In genomic region chr5:122458278-122458872, GRCh38 we compare ENCODE assay signal across 8 cellular contexts.
DNase-seq lines count a peak whose midpoint lies in the region; ATAC-seq and TF ChIP-seq lines count a peak whose summit lies in the region.

No MANE protein-coding gene starts in this region.

- DNase-seq in activated CD8-positive, alpha-beta T cell treated with anti-CD3 and anti-CD28 coated beads for 36 hours, result peak; percentile 10
- DNase-seq in activated CD8-positive, alpha-beta T cell treated with anti-CD3 and anti-CD28 coated beads, Interleukin-2, amount 10 ng/mL, durations not matched to agents 7 days and 5 days, result no peak
- DNase-seq in NCI-H526 treated with DMSO at 0.1 percent for 48 hours (lab: John Stamatoyannopoulos, UW) (peak; percentile 1), fibroblast of mammary gland (ENCODE audit: low read depth) (peak; percentile 33), NK-92 (lab: John Stamatoyannopoulos, UW; ENCODE audit: unreplicated experiment) (no peak), HK-2 (ENCODE audit: unreplicated experiment) (no peak), omental fat pad (ENCODE audit: low spot score) (no peak)

- intact Hi-C loops in activated CD8-positive, alpha-beta T cell treated with anti-CD3 and anti-CD28 coated beads for 36 hours (cut with micrococcal nuclease), result no loop called here

- H3K4me1 Mint-ChIP-seq in activated CD8-positive, alpha-beta T cell treated with anti-CD3 and anti-CD28 coated beads for 36 hours (ENCODE audit: low read depth), result no peaks in the 10 kb centered on the region
- no peaks in the 10 kb centered on the region for H3K4me1 Mint-ChIP-seq in activated CD8-positive, alpha-beta T cell treated with anti-CD3 and anti-CD28 coated beads, Interleukin-2, amount 10 ng/mL, durations not matched to agents 7 days and 5 days (ENCODE audit: low read depth)

- no peak overlapping the region for H3K27ac Mint-ChIP-seq in activated CD8-positive, alpha-beta T cell treated with anti-CD3 and anti-CD28 coated beads for 36 hours
- no peak overlapping the region for H3K27ac Mint-ChIP-seq in activated CD8-positive, alpha-beta T cell treated with anti-CD3 and anti-CD28 coated beads, Interleukin-2, amount 10 ng/mL, durations not matched to agents 7 days and 5 days

- H3K9me3 Mint-ChIP-seq in activated CD8-positive, alpha-beta T cell treated with anti-CD3 and anti-CD28 coated beads for 36 hours, result no peaks in the 10 kb centered on the region
- no peaks in the 10 kb centered on the region for H3K9me3 Mint-ChIP-seq in activated CD8-positive, alpha-beta T cell treated with anti-CD3 and anti-CD28 coated beads, Interleukin-2, amount 10 ng/mL, durations not matched to agents 7 days and 5 days (ENCODE audit: insufficient read depth)

- ATAC-seq in activated CD8-positive, alpha-beta T cell treated with anti-CD3 and anti-CD28 coated beads for 36 hours, result no peak
- no peak for ATAC-seq in activated CD8-positive, alpha-beta T cell treated with anti-CD3 and anti-CD28 coated beads, Interleukin-2, amount 10 ng/mL, durations not matched to agents 7 days and 5 days
- ATAC-seq in HG02610 (IDR thresholded peaks at IDR 0.05; ENCODE audit: unreplicated experiment), result peak; percentile 74
- ATAC-seq in omental fat pad (ENCODE audit: low FRiP score), result no peak

- TF ChIP-seq CTCF in activated CD8-positive, alpha-beta T cell treated with anti-CD3 and anti-CD28 coated beads for 36 hours (IDR thresholded peaks at IDR 0.05), result peak; percentile 31
- peak; percentile 54 for TF ChIP-seq CTCF in fibroblast of mammary gland (conservative IDR thresholded peaks at IDR 0.05; ENCODE audit: control insufficient read depth, insufficient read depth, low read depth, low read length)
- TF ChIP-seq CTCF in omental fat pad (IDR thresholded peaks at IDR 0.05), result no peak

- no peak overlapping the region for H3K4me3 ChIP-seq in fibroblast of mammary gland (ENCODE audit: control insufficient read depth, low read depth, low read length)

- no peaks in the 10 kb centered on the region for H3K27me3 Mint-ChIP-seq in activated CD8-positive, alpha-beta T cell treated with anti-CD3 and anti-CD28 coated beads for 36 hours
- H3K27me3 Mint-ChIP-seq in activated CD8-positive, alpha-beta T cell treated with anti-CD3 and anti-CD28 coated beads, Interleukin-2, amount 10 ng/mL, durations not matched to agents 7 days and 5 days (ENCODE audit: low read depth), result no peaks in the 10 kb centered on the region

- no peaks in the 10 kb centered on the region for H3K36me3 Mint-ChIP-seq in activated CD8-positive, alpha-beta T cell treated with anti-CD3 and anti-CD28 coated beads for 36 hours (ENCODE audit: low read depth)
- H3K36me3 Mint-ChIP-seq in activated CD8-positive, alpha-beta T cell treated with anti-CD3 and anti-CD28 coated beads, Interleukin-2, amount 10 ng/mL, durations not matched to agents 7 days and 5 days (ENCODE audit: low read depth), result no peaks in the 10 kb centered on the region

- POLR2A ChIA-PET in activated CD8-positive, alpha-beta T cell treated with anti-CD3 and anti-CD28 coated beads for 36 hours (lab: Charles Lee), result no interaction called here
- POLR2A ChIA-PET in activated CD8-positive, alpha-beta T cell treated with anti-CD3 and anti-CD28 coated beads, Interleukin-2, amount 10 ng/mL, durations not matched to agents 7 days and 5 days (lab: Charles Lee), result no interaction called here

- no peak overlapping the region for H3K4me3 Mint-ChIP-seq in activated CD8-positive, alpha-beta T cell treated with anti-CD3 and anti-CD28 coated beads for 36 hours
- no peak overlapping the region for H3K4me3 Mint-ChIP-seq in activated CD8-positive, alpha-beta T cell treated with anti-CD3 and anti-CD28 coated beads, Interleukin-2, amount 10 ng/mL, durations not matched to agents 7 days and 5 days

- CTCF ChIA-PET in activated CD8-positive, alpha-beta T cell treated with anti-CD3 and anti-CD28 coated beads for 36 hours (lab: Charles Lee), result interaction anchor here (1.0 kb wide), 1 partner anchor 9 kb away, joined by 3 read pairs; no protein-coding TSS in a partner anchor
- CTCF ChIA-PET in activated CD8-positive, alpha-beta T cell treated with anti-CD3 and anti-CD28 coated beads, Interleukin-2, amount 10 ng/mL, durations not matched to agents 7 days and 5 days (lab: Charles Lee), result no interaction called here

Comparison
In these comparisons a context has a peak if more than half of its experiments do, and no peak if none do; other contexts are left out.
1. DNase-seq: peak in activated CD8-positive, alpha-beta T cell treated with anti-CD3 and anti-CD28 coated beads for 36 hours (single experiment), NCI-H526 treated with DMSO at 0.1 percent for 48 hours (single experiment) and fibroblast of mammary gland (single experiment); none in activated CD8-positive, alpha-beta T cell treated with anti-CD3 and anti-CD28 coated beads, Interleukin-2, amount 10 ng/mL, durations not matched to agents 7 days and 5 days (single experiment), NK-92 (single experiment), HK-2 (single experiment) and omental fat pad (single experiment).
2. CTCF ChIP-seq: peak in activated CD8-positive, alpha-beta T cell treated with anti-CD3 and anti-CD28 coated beads for 36 hours (single experiment) and fibroblast of mammary gland (single experiment); none in omental fat pad (0 of 3).